ENCODE assay signal across 8 cellular contexts in the genomic region with DNA sequence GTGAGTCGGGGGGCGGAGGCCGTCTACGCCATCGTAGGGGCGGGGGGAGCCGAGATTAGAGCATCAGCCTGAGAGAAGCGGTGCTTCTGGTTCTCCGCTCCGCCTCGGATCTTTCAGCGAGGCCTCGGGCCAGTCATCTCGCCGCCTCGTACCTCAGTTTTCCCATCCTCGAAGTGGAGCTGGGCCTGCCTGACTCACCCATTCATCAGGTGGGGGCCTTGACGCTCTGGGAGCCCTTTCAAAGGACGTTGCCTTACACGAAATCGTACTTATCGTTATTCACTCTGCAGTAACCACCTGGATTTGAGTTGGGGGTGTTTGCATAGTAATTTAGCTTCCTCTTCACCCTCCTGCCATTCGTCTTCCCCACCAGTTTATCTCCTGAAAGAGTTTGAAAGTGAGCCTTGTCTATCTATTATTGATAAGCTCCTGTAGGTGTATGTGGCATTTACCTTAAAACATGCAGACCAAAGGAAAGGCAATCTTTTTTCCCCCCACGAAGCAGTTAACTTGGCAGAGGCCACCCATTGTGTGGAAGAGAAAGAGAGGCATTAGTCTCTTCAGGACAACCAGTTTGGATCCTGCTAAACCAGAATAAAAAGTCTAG. TPM values are rescaled to one million over a fixed set of nuclear protein-coding genes. Genes with fewer than 3 reads are reported as not detected.
DNase-seq lines count a peak whose midpoint lies in the region; ATAC-seq and TF ChIP-seq lines count a peak whose summit lies in the region.

No MANE protein-coding gene starts in this region.

- H3K4me3 ChIP-seq in RWPE2 (ENCODE audit: severe bottlenecking) (peak overlapping the region; percentile 65), parathyroid adenoma (ENCODE audit: low read depth, low read length) (peak overlapping the region; percentile 94)

- TF ChIP-seq CTCF in RWPE2 (IDR thresholded peaks at IDR 0.05; ENCODE audit: poor library complexity, severe bottlenecking), result no peak
- no peak for TF ChIP-seq CTCF in parathyroid adenoma (IDR thresholded peaks at IDR 0.05)

- no peaks in the 10 kb centered on the region for H3K9me3 Mint-ChIP-seq in activated CD4-positive, alpha-beta T cell treated with anti-CD3 and anti-CD28 coated beads, Interleukin-2, amount 10 ng/mL, durations not matched to agents 7 days and 5 days

- POLR2A ChIA-PET in activated CD4-positive, alpha-beta T cell treated with anti-CD3 and anti-CD28 coated beads, Interleukin-2, amount 10 ng/mL, durations not matched to agents 7 days and 5 days (lab: Charles Lee), result interaction anchor here (0.6 to 2.6 kb wide), 2 partner anchors 46 to 275 kb away, joined by 3 to 21 read pairs; no protein-coding TSS in a partner anchor

- H2AFZ ChIP-seq in parathyroid adenoma, result peak overlapping the region; percentile 90

- H3K36me3 ChIP-seq in RWPE2 (ENCODE audit: low read depth) (peaks cover 48% of the 10 kb centered on the region), parathyroid adenoma (ENCODE audit: control insufficient read depth, insufficient read depth, low read length) (no peaks in the 10 kb centered on the region)

- H3K4me2 ChIP-seq in parathyroid adenoma (ENCODE audit: low read length), result peak overlapping the region; percentile 83

- H3K27me3 Mint-ChIP-seq in activated CD4-positive, alpha-beta T cell treated with anti-CD3 and anti-CD28 coated beads, Interleukin-2, amount 10 ng/mL, durations not matched to agents 7 days and 5 days, result no peaks in the 10 kb centered on the region

- peaks cover 28% of the 10 kb centered on the region for H3K79me2 ChIP-seq in parathyroid adenoma

- H3K36me3 Mint-ChIP-seq in activated CD4-positive, alpha-beta T cell treated with anti-CD3 and anti-CD28 coated beads, Interleukin-2, amount 10 ng/mL, durations not matched to agents 7 days and 5 days (ENCODE audit: low read depth), result peaks cover 18% of the 10 kb centered on the region

- H3K27ac Mint-ChIP-seq in activated CD4-positive, alpha-beta T cell treated with anti-CD3 and anti-CD28 coated beads, Interleukin-2, amount 10 ng/mL, durations not matched to agents 7 days and 5 days, result peak overlapping the region; percentile 96

- H3K4me1 Mint-ChIP-seq in activated CD4-positive, alpha-beta T cell treated with anti-CD3 and anti-CD28 coated beads, Interleukin-2, amount 10 ng/mL, durations not matched to agents 7 days and 5 days, result peaks cover 58% of the 10 kb centered on the region

- DNase-seq in activated CD4-positive, alpha-beta T cell treated with anti-CD3 and anti-CD28 coated beads, Interleukin-2, amount 10 ng/mL, durations not matched to agents 7 days and 5 days, result no peak
- DNase-seq in activated CD4-positive, alpha-beta T cell treated with anti-CD3 and anti-CD28 coated beads for 48 hours, result no peak
- DNase-seq in RWPE2 (ENCODE audit: low spot score), result no peak
- no peak for DNase-seq in SKM-1 (lab: John Stamatoyannopoulos, UW; ENCODE audit: unreplicated experiment)
- no peak for DNase-seq in amniotic stem cell (lab: John Stamatoyannopoulos, UW)

- peak overlapping the region; percentile 73 for H3K27ac ChIP-seq in RWPE2 (ENCODE audit: poor library complexity, severe bottlenecking)
- H3K27ac ChIP-seq in parathyroid adenoma, result peak overlapping the region; percentile 99

- no peak for ATAC-seq in RWPE2 (ENCODE audit: low read depth)
- peak; percentile 40 for ATAC-seq in esophagus mucosa
- ATAC-seq in HG02759 (IDR thresholded peaks at IDR 0.05; ENCODE audit: unreplicated experiment), result no peak

- no peaks in the 10 kb centered on the region for H3K9me3 ChIP-seq in RWPE2 (ENCODE audit: severe bottlenecking)
- H3K9me3 ChIP-seq in parathyroid adenoma (ENCODE audit: control insufficient read depth, low read length), result no peaks in the 10 kb centered on the region

- H3K27me3 ChIP-seq in RWPE2 (ENCODE audit: insufficient read depth, poor library complexity, severe bottlenecking) (no peaks in the 10 kb centered on the region), parathyroid adenoma (ENCODE audit: control insufficient read depth, insufficient read depth, low read length) (no peaks in the 10 kb centered on the region)

- CTCF ChIA-PET in activated CD4-positive, alpha-beta T cell treated with anti-CD3 and anti-CD28 coated beads, Interleukin-2, amount 10 ng/mL, durations not matched to agents 7 days and 5 days (lab: Charles Lee), result interaction anchor here (1.0 to 3.1 kb wide), 10 partner anchors 10 to 267 kb away, joined by 3 to 44 read pairs (median 6); no protein-coding TSS in a partner anchor

- peak overlapping the region; percentile 94 for H3K4me3 Mint-ChIP-seq in activated CD4-positive, alpha-beta T cell treated with anti-CD3 and anti-CD28 coated beads, Interleukin-2, amount 10 ng/mL, durations not matched to agents 7 days and 5 days

- peaks cover 28% of the 10 kb centered on the region for H3K4me1 ChIP-seq in RWPE2 (ENCODE audit: insufficient read depth, poor library complexity, severe bottlenecking)
- peaks cover 4% of the 10 kb centered on the region for H3K4me1 ChIP-seq in parathyroid adenoma

- H3K9ac ChIP-seq in parathyroid adenoma, result peak overlapping the region; percentile 99

RNA-seq across cellular contexts. Expression of a gene that starts 0.7 kb away (rescaled TPM):
- total RNA-seq in activated CD4-positive, alpha-beta T cell treated with anti-CD3 and anti-CD28 coated beads, Interleukin-2, amount 10 ng/mL, durations not matched to agents 7 days and 5 days, result 100 to 1,000 TPM; 274 to 311 TPM
- total RNA-seq in esophagus mucosa, result 156 TPM

RNA-seq across cellular contexts. Expression of a gene that starts 14.5 kb away (rescaled TPM):
- total RNA-seq in activated CD4-positive, alpha-beta T cell treated with anti-CD3 and anti-CD28 coated beads, Interleukin-2, amount 10 ng/mL, durations not matched to agents 7 days and 5 days, result not detected
- 14.5 TPM for total RNA-seq in esophagus mucosa

RNA-seq across cellular contexts. Expression of a gene that starts 49.3 kb away (rescaled TPM):
- not detected for total RNA-seq in activated CD4-positive, alpha-beta T cell treated with anti-CD3 and anti-CD28 coated beads, Interleukin-2, amount 10 ng/mL, durations not matched to agents 7 days and 5 days
- not detected for total RNA-seq in esophagus mucosa

RNA-seq across cellular contexts. Expression of a gene that starts 56.9 kb away (rescaled TPM):
- not detected for total RNA-seq in activated CD4-positive, alpha-beta T cell treated with anti-CD3 and anti-CD28 coated beads, Interleukin-2, amount 10 ng/mL, durations not matched to agents 7 days and 5 days
- not detected for total RNA-seq in esophagus mucosa

RNA-seq across cellular contexts. Expression of a gene that starts 58.7 kb away (rescaled TPM):
- under 1 TPM; 0.17 to 0.27 TPM for total RNA-seq in activated CD4-positive, alpha-beta T cell treated with anti-CD3 and anti-CD28 coated beads, Interleukin-2, amount 10 ng/mL, durations not matched to agents 7 days and 5 days
- not detected for total RNA-seq in esophagus mucosa

Comparison
In these comparisons a context has a peak if more than half of its experiments do, and no peak if none do; other contexts are left out.
1. RNA of a gene that starts 14.5 kb away (total RNA-seq): 14.5 TPM in esophagus mucosa (single experiment); not detected in activated CD4-positive, alpha-beta T cell treated with anti-CD3 and anti-CD28 coated beads, Interleukin-2, amount 10 ng/mL, durations not matched to agents 7 days and 5 days; every median in the first group is over 10 times any median in the second.